Comparison of ENCODE assay signal across 10 cellular contexts in genomic region chr3:66449411-66449931, GRCh38. TPM values are rescaled to one million over a fixed set of nuclear protein-coding genes. Genes with fewer than 3 reads are reported as not detected.
A peak's percentile ranks its signal among the peaks of the same experiment; 100 is the strongest.
DNase-seq lines count a peak whose midpoint lies in the region; ATAC-seq and TF ChIP-seq lines count a peak whose summit lies in the region.
"Had no signal": no experiment of that assay in that cellular context is flagged by ENCODE, and none has a peak within 500 bp of the region (broad histone marks: within the 10 kb centered on the region; RNA-seq: fewer than 3 reads in every experiment).

No MANE protein-coding gene starts in this region.

- H3K9me2 ChIP-seq in GM23338 (ENCODE audit: insufficient read depth), result no peaks in the 10 kb centered on the region

- H3K27ac ChIP-seq in BLaER1 (peak overlapping the region; percentile 74), left lung (peak overlapping the region in 1 of 2 donors; percentile 59), GM23338 (ENCODE audit: low read depth) (no peak overlapping the region)
- H3K27ac ChIP-seq: A549 had no signal

- 0 out of 2 replicates have a peak, but pooled peaks cover 9% of the 10 kb centered on the region for H3F3A ChIP-seq in GM23338 (replicated peaks; ENCODE audit: low read depth)

- peaks cover 91% of the 10 kb centered on the region for H4K20me1 ChIP-seq in BLaER1
- peaks cover 46% of the 10 kb centered on the region for H4K20me1 ChIP-seq in GM23338 (replicated peaks; ENCODE audit: insufficient read depth)

- in situ Hi-C loops in GM13977 (cut with MboI; ENCODE audit: low pct_unique_long_range_greater_than_20kb, low sequenced_read_pairs, unreplicated experiment), result no loop called here

- H3K27ac Mint-ChIP-seq in T-helper 17 cell (no peak overlapping the region), GM23338 (no peak overlapping the region)
- H3K27ac Mint-ChIP-seq: stimulated activated naive CD8-positive, alpha-beta T cell treated with anti-CD3 and anti-CD28 coated beads, Interleukin-15, Interleukin-2, amounts not matched to agents 100 ng/mL and 50 ng/mL, for 24 hours had no signal

- H3K36me3 Mint-ChIP-seq in T-helper 17 cell (ENCODE audit: low read depth) (peaks cover 8% of the 10 kb centered on the region), GM23338 (ENCODE audit: low read depth) (peaks cover 84% of the 10 kb centered on the region)

- no peak overlapping the region for H3K4me3 Mint-ChIP-seq in T-helper 17 cell
- no peak overlapping the region for H3K4me3 Mint-ChIP-seq in GM23338
- H3K4me3 Mint-ChIP-seq: stimulated activated naive CD8-positive, alpha-beta T cell treated with anti-CD3 and anti-CD28 coated beads, Interleukin-15, Interleukin-2, amounts not matched to agents 100 ng/mL and 50 ng/mL, for 24 hours had no signal

- DNase-seq in SKM-1 treated with dmso at 0.1 percent for 144 hours (lab: John Stamatoyannopoulos, UW; ENCODE audit: unreplicated experiment) (peak; percentile 47), left lung (no peak), GM13977 (ENCODE audit: low spot score) (no peak), T-helper 17 cell (no peak), NCI-H2171 treated with DMSO at 0.1 percent for 48 hours (lab: John Stamatoyannopoulos, UW) (no peak), GM23338 (ENCODE audit: low spot score) (no peak)

- H3K4me3 ChIP-seq in BLaER1 (no peak overlapping the region), left lung (no peak overlapping the region), GM23338 (no peak overlapping the region)
- H3K4me3 ChIP-seq: A549 had no signal

- H3K79me2 ChIP-seq in GM23338 (replicated peaks; ENCODE audit: insufficient read depth), result peaks cover 99% of the 10 kb centered on the region

- H2AFZ ChIP-seq in GM23338, result no peak overlapping the region

- H3K36me3 ChIP-seq in BLaER1 (peaks cover 84% of the 10 kb centered on the region), left lung (no peaks in the 10 kb centered on the region), GM23338 (ENCODE audit: insufficient read depth) (peaks cover 11% of the 10 kb centered on the region; the same call in 1 of the 2 replicates)

- H3K27me3 Mint-ChIP-seq in T-helper 17 cell, result no peaks in the 10 kb centered on the region
- peaks cover 22% of the 10 kb centered on the region for H3K27me3 Mint-ChIP-seq in GM23338 (ENCODE audit: insufficient read depth, low read depth, poor library complexity)
- H3K27me3 Mint-ChIP-seq: stimulated activated naive CD8-positive, alpha-beta T cell treated with anti-CD3 and anti-CD28 coated beads, Interleukin-15, Interleukin-2, amounts not matched to agents 100 ng/mL and 50 ng/mL, for 24 hours had no signal

- H3K9me3 ChIP-seq in BLaER1, result no peaks in the 10 kb centered on the region
- H3K9me3 ChIP-seq in left lung, result no peaks in the 10 kb centered on the region
- no peaks in the 10 kb centered on the region for H3K9me3 ChIP-seq in T-helper 17 cell (ENCODE audit: control insufficient read depth, low read length, poor library complexity, severe bottlenecking)
- H3K9me3 ChIP-seq: A549 had no signal

- no peaks in the 10 kb centered on the region for H3K9me3 Mint-ChIP-seq in GM23338
- H3K9me3 Mint-ChIP-seq: stimulated activated naive CD8-positive, alpha-beta T cell treated with anti-CD3 and anti-CD28 coated beads, Interleukin-15, Interleukin-2, amounts not matched to agents 100 ng/mL and 50 ng/mL, for 24 hours had no signal

- intact Hi-C loops in left lung (cut with DNase I), result no loop called here

- H3K4me1 Mint-ChIP-seq in T-helper 17 cell, result peaks cover 22% of the 10 kb centered on the region
- peaks cover 88% of the 10 kb centered on the region for H3K4me1 Mint-ChIP-seq in GM23338

- peaks cover 95% of the 10 kb centered on the region for H3K4me1 ChIP-seq in BLaER1
- H3K4me1 ChIP-seq in left lung, result peaks cover 19 to 58% of the 10 kb centered on the region in 2 donors
- peaks cover 68% of the 10 kb centered on the region for H3K4me1 ChIP-seq in GM23338 (ENCODE audit: insufficient read depth)
- H3K4me1 ChIP-seq: A549 had no signal

- peak; percentile 89 for ATAC-seq in GM21786 (IDR thresholded peaks at IDR 0.05; ENCODE audit: unreplicated experiment)
- peak; percentile 48 for ATAC-seq in left lung
- no peak for ATAC-seq in T-helper 17 cell
- no peak for ATAC-seq in GM23338
- ATAC-seq: A549 had no signal

- peak overlapping the region; percentile 87 for H3K4me2 ChIP-seq in BLaER1
- H3K4me2 ChIP-seq in GM23338, result no peak overlapping the region
- H3K4me2 ChIP-seq: A549 had no signal

- TF ChIP-seq CTCF in left lung (IDR thresholded peaks at IDR 0.05), result no peak
- no peak for TF ChIP-seq CTCF in GM13977 (IDR thresholded peaks at IDR 0.05; ENCODE audit: extremely low read depth, insufficient read depth, missing control alignments)
- TF ChIP-seq CTCF in GM23338 (conservative IDR thresholded peaks at IDR 0.05; ENCODE audit: low read depth in 2 of 2), result no peak

- peak overlapping the region; percentile 55; the same call in 1 of the 2 replicates for H3K9ac ChIP-seq in BLaER1

- H3K27me3 ChIP-seq in BLaER1 (no peaks in the 10 kb centered on the region), left lung (no peaks in the 10 kb centered on the region), GM23338 (ENCODE audit: insufficient read depth) (no peaks in the 10 kb centered on the region)

TF ChIP-seq in GM23338, 12 proteins besides CTCF, POLR2A, EP300 and RAD21:
- TF ChIP-seq CREB1 (CRISPR knock-in tag; IDR thresholded peaks at IDR 0.05; ENCODE audit: low read depth) (no peak), STAT1 (IDR thresholded peaks at IDR 0.05; ENCODE audit: unreplicated experiment) (no peak), POLR2AphosphoS5 (IDR thresholded peaks at IDR 0.05; ENCODE audit: low read depth) (no peak), ZNF114 (CRISPR knock-in tag; IDR thresholded peaks at IDR 0.05) (no peak), JUNB (IDR thresholded peaks at IDR 0.05; ENCODE audit: unreplicated experiment) (no peak), ZNF462 (CRISPR knock-in tag; IDR thresholded peaks at IDR 0.05) (no peak)

RNA-seq across cellular contexts. Expression of gene LRIG1, which starts 51.4 kb away (rescaled TPM):
- 10 to 100 TPM; 34.9 to 36.4 TPM for total RNA-seq in left lung
- total RNA-seq in T-helper 17 cell, result 10 to 100 TPM; 57.8 to 63.4 TPM
- 116 and 134 TPM in 2 replicates for total RNA-seq in GM23338 (2014; rRNA removed; shearing (Covaris generic))
- polyA plus RNA-seq in GM23338 (2016; fragmentation: Nextera tagmentation; extraction: Ambion mirVana), result 39.9 and 40.0 TPM in 2 replicates

Comparison
In these comparisons a context has a peak if more than half of its experiments do, and no peak if none do; other contexts are left out.
1. ATAC-seq: peak in GM21786 (single experiment) and left lung (single experiment); none in T-helper 17 cell (single experiment) and GM23338 (single experiment).